In the genomic region with DNA sequence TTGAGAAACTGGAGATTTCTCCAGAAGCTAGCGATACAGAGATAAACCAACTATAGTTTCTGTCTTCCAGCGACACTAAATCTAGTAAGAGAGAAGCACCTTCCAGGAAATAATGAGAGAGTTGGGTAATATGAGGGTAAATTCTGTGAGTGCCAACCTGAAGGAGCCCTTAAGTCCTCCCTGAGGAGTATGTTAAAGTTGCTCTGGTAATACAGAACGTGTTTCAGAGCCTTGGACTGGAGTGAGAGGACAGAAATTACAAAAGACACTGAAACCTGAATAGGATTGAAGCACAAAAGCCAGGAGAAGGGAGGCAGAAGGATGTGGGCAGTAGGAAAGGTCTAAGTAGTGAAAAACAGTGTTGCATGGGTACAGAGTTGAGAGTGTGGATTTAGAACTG, we compare ENCODE assay signal across 21 cellular contexts. TPM values are rescaled to one million over a fixed set of nuclear protein-coding genes. Genes with fewer than 3 reads are reported as not detected.
"Had no signal": no experiment of that assay in that cellular context is flagged by ENCODE, and none has a peak within 500 bp of the region (broad histone marks: within the 10 kb centered on the region; RNA-seq: fewer than 3 reads in every experiment).

No MANE protein-coding gene starts in this region.

- H3K27ac ChIP-seq: SJSA1, SK-N-MC had no signal

- H3K4me3 ChIP-seq: MG63, SJSA1, SK-N-MC had no signal

- DNase-seq: Karpas-422, KG1, MG63, NCI-H1092 treated with DMSO at 0.1 percent for 48 hours, NCI-H1436, NCI-H187 treated with DMSO at 0.1 percent for 48 hours, NCI-H2029 treated with DMSO at 0.1 percent for 48 hours, NCI-H2171, NCI-H226, NCI-H446, NCI-H510A, NCI-H524 treated with DMSO at 0.1 percent for 48 hours, NCI-H69, NCI-H774, Right ventricle myocardium superior, RPMI8226, SIG-M5 had no signal

- FAIRE-seq: RCC 7860 had no signal

- H3K36me3 ChIP-seq: MG63, SJSA1 had no signal

- H3K9me3 ChIP-seq: MG63, SJSA1 had no signal

- H3K4me1 ChIP-seq: SJSA1 had no signal

- H3K27me3 ChIP-seq: SJSA1 had no signal

RNA-seq across cellular contexts. Expression of a gene that starts 59.8 kb away (rescaled TPM):
- total RNA-seq: HT-29, Right ventricle myocardium superior, SJSA1 had no signal
